Comparison of ENCODE assay signal across 25 cellular contexts in genomic region chr22:25359601-25360261, GRCh38.
DNase-seq lines count a peak whose midpoint lies in the region; ATAC-seq and FAIRE-seq lines count a peak whose summit lies in the region.
"Had no signal": no experiment of that assay in that cellular context is flagged by ENCODE, and none has a peak within 500 bp of the region (broad histone marks: within the 10 kb centered on the region; RNA-seq: fewer than 3 reads in every experiment).

No MANE protein-coding gene starts in this region.

- no peak overlapping the region for H3K4me3 ChIP-seq in right cardiac atrium (ENCODE audit: low read length)
- H3K4me3 ChIP-seq: SJSA1 had no signal

- H3K4me3 Mint-ChIP-seq in activated T-cell treated with anti-CD3 and anti-CD28 coated beads, Interleukin-2, amount 50 U/mL, for 72 hours, result no peak overlapping the region
- H3K4me3 Mint-ChIP-seq: CD8-positive, alpha-beta T cell had no signal

- whole genome bisulfite sequencing in right cardiac atrium, result 95% methylated on average over 26 of the region's 26 CpGs

- peaks cover 0 to 3% of the 10 kb centered on the region in 2 donors for H3K36me3 Mint-ChIP-seq in activated T-cell treated with anti-CD3 and anti-CD28 coated beads, Interleukin-2, amount 50 U/mL, for 72 hours (ENCODE audit: insufficient read depth in 2 of 2)

- no peak for FAIRE-seq in RCC 7860 (lab: Jason Lieb, UNC)
- FAIRE-seq: GM12892, GM18507, GM19239 had no signal

- H3K9me3 Mint-ChIP-seq in activated T-cell treated with anti-CD3 and anti-CD28 coated beads, Interleukin-2, amount 50 U/mL, for 72 hours, result no peaks in the 10 kb centered on the region
- H3K9me3 Mint-ChIP-seq: CD8-positive, alpha-beta T cell had no signal

- H3K9me3 ChIP-seq in right cardiac atrium (ENCODE audit: control insufficient read depth, low read length), result no peaks in the 10 kb centered on the region
- H3K9me3 ChIP-seq: SJSA1 had no signal

- no peak for ATAC-seq in activated T-cell treated with anti-CD3 and anti-CD28 coated beads, Interleukin-2, amount 50 U/mL, for 72 hours (replicated peaks in 1 of 2)
- ATAC-seq in right cardiac atrium (no peak), left cardiac atrium (no peak), sciatic nerve (no peak), HG03342 (IDR thresholded peaks at IDR 0.05; ENCODE audit: unreplicated experiment) (no peak)
- ATAC-seq: CD8-positive, alpha-beta T cell; Right ventricle myocardium inferior had no signal

- no peak overlapping the region for H3K27ac ChIP-seq in right cardiac atrium (ENCODE audit: low read length)
- H3K27ac ChIP-seq: 22Rv1, SJSA1 had no signal

- H3K4me1 Mint-ChIP-seq in activated T-cell treated with anti-CD3 and anti-CD28 coated beads, Interleukin-2, amount 50 U/mL, for 72 hours (ENCODE audit: low read depth), result no peaks in the 10 kb centered on the region

- H3K27me3 ChIP-seq in right cardiac atrium (ENCODE audit: control insufficient read depth, insufficient read depth), result no peaks in the 10 kb centered on the region
- H3K27me3 ChIP-seq: SJSA1 had no signal

- intact Hi-C loops in right cardiac atrium (cut with DNase I), result loop anchor here in 3 of 4 donors (5.0 to 10.0 kb wide), 3 partner anchors 65 to 88 kb away; no protein-coding TSS in a partner anchor
- intact Hi-C loops in left cardiac atrium (cut with DNase I), result loop anchor here (5.0 to 10.0 kb wide), 2 partner anchors 65 to 88 kb away; no protein-coding TSS in a partner anchor
- intact Hi-C loops in sciatic nerve (cut with DNase I), result no loop called here

- no peaks in the 10 kb centered on the region for H3K27me3 Mint-ChIP-seq in activated T-cell treated with anti-CD3 and anti-CD28 coated beads, Interleukin-2, amount 50 U/mL, for 72 hours (ENCODE audit: low read depth)

- peak; percentile 13 for DNase-seq in activated T-cell treated with anti-CD3 and anti-CD28 coated beads, Interleukin-2, amount 50 U/mL, for 1 hour
- no peak for DNase-seq in activated T-cell treated with anti-CD3 and anti-CD28 coated beads, Interleukin-2, amount 50 U/mL, for 72 hours
- DNase-seq in right cardiac atrium, result peak in 2 of 3 donors; percentile 35 to 55
- DNase-seq in left cardiac atrium, result no peak
- peak; percentile 51 for DNase-seq in sciatic nerve (ENCODE audit: low spot score)
- no peak for DNase-seq in RCC 7860 (ENCODE audit: low spot score)
- no peak for DNase-seq in GDM1 (lab: John Stamatoyannopoulos, UW)
- DNase-seq: ACHN; C1 segment of cervical spinal cord; Calu3; CD8-positive, alpha-beta T cell; DMS153; Kasumi-1; NCI-H1417; NCI-H1694 treated with DMSO at 0.1 percent for 48 hours; NCI-H2081 treated with DMSO at 0.1 percent for 48 hours; NCI-H2171 treated with DMSO at 0.1 percent for 48 hours; NCI-H524 treated with DMSO at 0.1 percent for 48 hours had no signal

- H3K4me1 ChIP-seq in right cardiac atrium (ENCODE audit: control insufficient read depth, insufficient read depth, low read length), result peaks cover 2% of the 10 kb centered on the region

- H3K27ac Mint-ChIP-seq in activated T-cell treated with anti-CD3 and anti-CD28 coated beads, Interleukin-2, amount 50 U/mL, for 72 hours, result no peak overlapping the region
- H3K27ac Mint-ChIP-seq: CD8-positive, alpha-beta T cell had no signal

Comparison
In these comparisons a context has a peak if more than half of its experiments do, and no peak if none do; other contexts are left out.
1. DNase-seq: peak in activated T-cell treated with anti-CD3 and anti-CD28 coated beads, Interleukin-2, amount 50 U/mL, for 1 hour (single experiment), right cardiac atrium (2 of 3) and sciatic nerve (single experiment); none in activated T-cell treated with anti-CD3 and anti-CD28 coated beads, Interleukin-2, amount 50 U/mL, for 72 hours (0 of 2), left cardiac atrium (single experiment), RCC 7860 (single experiment) and GDM1 (single experiment).